9 cellular contexts compared by ENCODE assay signal in the genomic region with DNA sequence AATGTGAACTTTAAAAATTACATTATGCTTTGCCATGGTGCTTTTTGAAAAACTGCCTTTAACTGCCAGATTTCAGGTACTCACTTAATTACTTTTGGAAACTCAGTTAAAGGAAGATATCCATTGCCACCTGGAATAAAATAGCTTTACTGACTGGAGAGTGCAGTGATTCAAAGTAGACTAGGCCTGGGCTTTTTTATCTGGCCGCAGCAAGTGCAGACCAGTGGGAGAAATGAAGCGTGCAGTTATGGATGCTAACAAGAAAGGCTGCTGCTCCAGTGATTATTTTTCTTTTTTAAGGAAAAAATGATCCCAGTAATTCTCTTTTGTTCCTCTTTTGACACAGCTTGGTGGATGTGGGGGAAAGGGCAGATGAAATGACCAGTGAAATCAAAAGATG. TPM values are rescaled to one million over a fixed set of nuclear protein-coding genes. Genes with fewer than 3 reads are reported as not detected.
DNase-seq lines count a peak whose midpoint lies in the region; ATAC-seq and TF ChIP-seq lines count a peak whose summit lies in the region.
"Had no signal": no experiment of that assay in that cellular context is flagged by ENCODE, and none has a peak within 500 bp of the region (broad histone marks: within the 10 kb centered on the region; RNA-seq: fewer than 3 reads in every experiment).

No MANE protein-coding gene starts in this region.

- H3F3A ChIP-seq in MM.1S (ENCODE audit: insufficient read depth, low read length), result peaks cover 38% of the 10 kb centered on the region

- H3K4me1 Mint-ChIP-seq in nephron progenitor cell, result peaks cover 59% of the 10 kb centered on the region

- peaks cover 38% of the 10 kb centered on the region for H3K4me1 ChIP-seq in MM.1S (ENCODE audit: low read length)
- H3K4me1 ChIP-seq in effector memory CD4-positive, alpha-beta T cell (ENCODE audit: control insufficient read depth, insufficient read depth, low read length, poor library complexity, severe bottlenecking), result peaks cover 22% of the 10 kb centered on the region

- peaks cover 76% of the 10 kb centered on the region for H3K79me2 ChIP-seq in MM.1S (ENCODE audit: low read length)

- POLR2A ChIA-PET in BJ (lab: Charles Lee), result no interaction called here
- POLR2A ChIA-PET in HEK293T (lab: Yijun Ruan, JAX), result interaction anchor here (1.0 to 1.7 kb wide), 5 partner anchors 14 to 94 kb away, joined by 3 to 9 read pairs (median 5); partner anchors contain the start of genes NUP54 and STBD1

- CTCF ChIA-PET in BJ (lab: Yijun Ruan, JAX) (interaction anchor here (1.0 to 4.3 kb wide), 2 partner anchors 13 to 32 kb away, joined by 4 to 17 read pairs; no protein-coding TSS in a partner anchor), HEK293T (lab: Yijun Ruan, JAX) (no interaction called here)

- no peaks in the 10 kb centered on the region for H3K9me3 ChIP-seq in MM.1S (replicated peaks; ENCODE audit: insufficient read depth, low read length)
- no peaks in the 10 kb centered on the region for H3K9me3 ChIP-seq in effector memory CD4-positive, alpha-beta T cell (ENCODE audit: control insufficient read depth, low read length)

- H3K36me3 ChIP-seq in BJ (ENCODE audit: control insufficient read depth, insufficient read depth, low read length), result no peaks in the 10 kb centered on the region
- H3K36me3 ChIP-seq in MM.1S (replicated peaks; ENCODE audit: insufficient read depth, low read length), result no peaks in the 10 kb centered on the region
- H3K36me3 ChIP-seq in effector memory CD4-positive, alpha-beta T cell (ENCODE audit: control insufficient read depth, insufficient read depth, low read length), result no peaks in the 10 kb centered on the region

- peak overlapping the region; percentile 88 for H3K27ac ChIP-seq in MM.1S (ENCODE audit: low read length)
- no peak overlapping the region for H3K27ac ChIP-seq in effector memory CD4-positive, alpha-beta T cell (ENCODE audit: insufficient read depth, low read length, poor library complexity, severe bottlenecking)

- peak overlapping the region; percentile 87 for H3K9ac ChIP-seq in MM.1S (ENCODE audit: low read length)

- H3K9me2 ChIP-seq in MM.1S (replicated peaks; ENCODE audit: insufficient read depth, low read length), result no peaks in the 10 kb centered on the region

- TF ChIP-seq CTCF in BJ (IDR thresholded peaks at IDR 0.05; ENCODE audit: insufficient read depth, low read depth, low read length) (no peak), MM.1S (IDR thresholded peaks at IDR 0.05; ENCODE audit: low read length) (no peak), nephron progenitor cell (IDR thresholded peaks at IDR 0.05) (no peak)

- ATAC-seq in HG03139 (IDR thresholded peaks at IDR 0.05; ENCODE audit: unreplicated experiment), result no peak

- peak overlapping the region; percentile 89 for H3K4me2 ChIP-seq in MM.1S (ENCODE audit: low read depth, low read length)

- H3K36me3 Mint-ChIP-seq in nephron progenitor cell (ENCODE audit: low read depth), result peaks cover 5% of the 10 kb centered on the region

- DNase-seq in BJ (ENCODE audit: low read depth) (no peak), MM.1S (no peak), nephron progenitor cell (no peak), NCI-H774 (lab: John Stamatoyannopoulos, UW) (no peak), HEK293T (ENCODE audit: extremely low spot score) (no peak)
- no peak for DNase-seq in effector memory CD4-positive, alpha-beta T cell
- no peak for DNase-seq in activated effector memory CD4-positive, alpha-beta T cell treated with Interleukin-2 at 50 U/mL for 16 hours
- DNase-seq: NCI-H524 treated with DMSO at 0.1 percent for 48 hours had no signal

- peaks cover 17% of the 10 kb centered on the region for H3K27me3 Mint-ChIP-seq in nephron progenitor cell (ENCODE audit: low read depth, poor library complexity)

- peak overlapping the region; percentile 82 for H3K4me3 ChIP-seq in BJ (ENCODE audit: low read depth, low read length)
- peak overlapping the region; percentile 87 for H3K4me3 ChIP-seq in MM.1S (ENCODE audit: low read length)
- H3K4me3 ChIP-seq in effector memory CD4-positive, alpha-beta T cell (ENCODE audit: insufficient read depth, low read depth, low read length, poor library complexity, severe bottlenecking), result peak overlapping the region; percentile 66

- no peaks in the 10 kb centered on the region for H4K20me1 ChIP-seq in MM.1S (ENCODE audit: insufficient read depth, low read length)

- H3K27me3 ChIP-seq in BJ (ENCODE audit: control insufficient read depth, insufficient read depth, low read length), result no peaks in the 10 kb centered on the region
- no peaks in the 10 kb centered on the region for H3K27me3 ChIP-seq in MM.1S (replicated peaks; ENCODE audit: insufficient read depth, low read length)
- H3K27me3 ChIP-seq in effector memory CD4-positive, alpha-beta T cell (replicated peaks; ENCODE audit: control insufficient read depth, insufficient read depth, low read length, poor library complexity, severe bottlenecking), result no peaks in the 10 kb centered on the region

- H3K4me3 Mint-ChIP-seq in nephron progenitor cell, result peak overlapping the region; percentile 94

- no peak overlapping the region for H2AFZ ChIP-seq in MM.1S (ENCODE audit: low read length)

- H3K9me3 Mint-ChIP-seq in nephron progenitor cell, result no peaks in the 10 kb centered on the region

- no peak overlapping the region for H3K27ac Mint-ChIP-seq in nephron progenitor cell

TF ChIP-seq in HEK293T, 16 proteins besides CTCF, POLR2A, EP300 and RAD21:
- TF ChIP-seq FOXK2 (IDR thresholded peaks at IDR 0.05) (no peak), ZNF384 (IDR thresholded peaks at IDR 0.05) (no peak), BHLHE40 (IDR thresholded peaks at IDR 0.05; ENCODE audit: borderline replicate concordance) (no peak), NFRKB (IDR thresholded peaks at IDR 0.05) (no peak), SUZ12 (IDR thresholded peaks at IDR 0.05) (no peak), FOXA1 (IDR thresholded peaks at IDR 0.05) (no peak), ARNT (IDR thresholded peaks at IDR 0.05) (no peak), CTBP1 (IDR thresholded peaks at IDR 0.05; ENCODE audit: borderline replicate concordance) (no peak), LEF1 (IDR thresholded peaks at IDR 0.05; ENCODE audit: borderline replicate concordance) (no peak), FOXM1 (IDR thresholded peaks at IDR 0.05; ENCODE audit: borderline replicate concordance) (no peak), TARDBP (IDR thresholded peaks at IDR 0.05) (no peak), ELF4 (IDR thresholded peaks at IDR 0.05) (no peak), HDGF (IDR thresholded peaks at IDR 0.05; ENCODE audit: borderline replicate concordance) (no peak), L3MBTL2 (conservative IDR thresholded peaks at IDR 0.05) (no peak), SP1 (IDR thresholded peaks at IDR 0.05) (no peak)
- TF ChIP-seq, protein P1, sequence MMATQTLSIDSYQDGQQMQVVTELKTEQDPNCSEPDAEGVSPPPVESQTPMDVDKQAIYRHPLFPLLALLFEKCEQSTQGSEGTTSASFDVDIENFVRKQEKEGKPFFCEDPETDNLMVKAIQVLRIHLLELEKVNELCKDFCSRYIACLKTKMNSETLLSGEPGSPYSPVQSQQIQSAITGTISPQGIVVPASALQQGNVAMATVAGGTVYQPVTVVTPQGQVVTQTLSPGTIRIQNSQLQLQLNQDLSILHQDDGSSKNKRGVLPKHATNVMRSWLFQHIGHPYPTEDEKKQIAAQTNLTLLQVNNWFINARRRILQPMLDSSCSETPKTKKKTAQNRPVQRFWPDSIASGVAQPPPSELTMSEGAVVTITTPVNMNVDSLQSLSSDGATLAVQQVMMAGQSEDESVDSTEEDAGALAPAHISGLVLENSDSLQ (IDR thresholded peaks at IDR 0.05), result no peak
TF ChIP-seq in HEK293T: peak in this region for 0.

RNA-seq across cellular contexts. Expression of gene SCARB2, which starts 1.3 kb away (rescaled TPM):
- polyA plus RNA-seq in BJ (2011; rRNA removed), result 65.3 and 120 TPM in 2 replicates
- 57.5 and 58.9 TPM in 2 replicates for polyA minus RNA-seq in BJ (2011; rRNA and poly(A)+ RNA removed)

RNA-seq across cellular contexts. Expression of gene FAM47E, which starts 39.2 kb away (rescaled TPM):
- 0.05 and 0.23 TPM in 2 replicates for polyA plus RNA-seq in BJ (2011; rRNA removed)
- 0.46 TPM in 1 of 2 replicates, not detected in the other for polyA minus RNA-seq in BJ (2011; rRNA and poly(A)+ RNA removed)
